In the genomic region with DNA sequence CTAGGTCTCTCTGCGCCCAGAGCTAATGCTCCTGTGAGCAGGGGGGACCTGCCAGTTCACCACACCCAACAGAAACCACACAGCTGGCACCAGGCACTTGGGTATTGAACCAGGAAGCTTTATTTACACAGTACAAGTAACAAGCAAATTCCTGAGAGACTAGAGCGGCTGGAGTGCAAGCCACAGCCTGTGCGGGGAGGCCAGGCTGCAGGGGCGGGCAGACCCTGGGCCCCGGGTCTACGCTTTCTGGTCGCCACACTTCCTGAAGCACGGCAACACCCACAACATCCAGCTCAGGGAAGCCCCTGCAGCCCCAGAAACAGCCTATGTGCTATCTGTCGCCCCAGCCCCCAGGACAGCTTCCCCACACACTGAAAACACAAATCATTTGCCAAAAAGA, we compare ENCODE assay signal across 11 cellular contexts.
DNase-seq lines count a peak whose midpoint lies in the region; ATAC-seq and TF ChIP-seq lines count a peak whose summit lies in the region.
"Had no signal": no experiment of that assay in that cellular context is flagged by ENCODE, and none has a peak within 500 bp of the region (broad histone marks: within the 10 kb centered on the region; RNA-seq: fewer than 3 reads in every experiment).

No MANE protein-coding gene starts in this region.

- H3K4me1 Mint-ChIP-seq in endothelial cell (ENCODE audit: unreplicated experiment), result no peaks in the 10 kb centered on the region

- H3K9me3 Mint-ChIP-seq in endothelial cell (ENCODE audit: unreplicated experiment), result no peaks in the 10 kb centered on the region
- H3K9me3 Mint-ChIP-seq: activated T-helper 17 cell treated with anti-CD3 and anti-CD28 coated beads, Interleukin-2, amount 50 U/mL, for 72 hours had no signal

- no peak overlapping the region for H3K27ac Mint-ChIP-seq in endothelial cell (ENCODE audit: unreplicated experiment)
- H3K27ac Mint-ChIP-seq: activated T-helper 17 cell treated with anti-CD3 and anti-CD28 coated beads, Interleukin-2, amount 50 U/mL, for 72 hours had no signal

- ATAC-seq in HG03097 (IDR thresholded peaks at IDR 0.05; ENCODE audit: low FRiP score, unreplicated experiment) (peak; percentile 36), left cardiac atrium (no peak), HG03025 (IDR thresholded peaks at IDR 0.05; ENCODE audit: low FRiP score, unreplicated experiment) (no peak)
- ATAC-seq: activated T-helper 17 cell treated with anti-CD3 and anti-CD28 coated beads, Interleukin-2, amount 50 U/mL, for 72 hours; Panc1 had no signal

- H3K4me3 Mint-ChIP-seq in endothelial cell (ENCODE audit: unreplicated experiment), result no peak overlapping the region
- H3K4me3 Mint-ChIP-seq: activated T-helper 17 cell treated with anti-CD3 and anti-CD28 coated beads, Interleukin-2, amount 50 U/mL, for 72 hours had no signal

- H3K27me3 Mint-ChIP-seq in endothelial cell (ENCODE audit: unreplicated experiment), result peaks cover 10% of the 10 kb centered on the region
- H3K27me3 Mint-ChIP-seq: activated T-helper 17 cell treated with anti-CD3 and anti-CD28 coated beads, Interleukin-2, amount 50 U/mL, for 72 hours had no signal

- intact Hi-C loops in left cardiac atrium (cut with DNase I), result no loop called here

- DNase-seq in DMS79 treated with DMSO at 0.1 percent for 48 hours (lab: John Stamatoyannopoulos, UW) (peak; percentile 46), myocyte (ENCODE audit: low read depth) (peak; percentile 42), left cardiac atrium (no peak), hippocampal formation (lab: John Stamatoyannopoulos, UW) (no peak), endothelial cell (ENCODE audit: low spot score) (no peak)
- DNase-seq: small intestine had no signal

- H3K36me3 Mint-ChIP-seq in endothelial cell (ENCODE audit: low read depth, unreplicated experiment), result peaks cover 5% of the 10 kb centered on the region

- TF ChIP-seq CTCF in endothelial cell (IDR thresholded peaks at IDR 0.05; ENCODE audit: unreplicated experiment), result no peak

- H3K27ac ChIP-seq in angular gyrus (ENCODE audit: low read depth, low read length), result peak overlapping the region; percentile 59

Comparison
In these comparisons a context has a peak if more than half of its experiments do, and no peak if none do; other contexts are left out.
1. DNase-seq: peak in DMS79 treated with DMSO at 0.1 percent for 48 hours (single experiment) and myocyte (single experiment); none in left cardiac atrium (single experiment), hippocampal formation (0 of 2) and endothelial cell (single experiment).